Comparison of ENCODE assay signal across 12 cellular contexts in genomic region chr3:150751781-150752263, GRCh38. TPM values are rescaled to one million over a fixed set of nuclear protein-coding genes. Genes with fewer than 3 reads are reported as not detected.
A peak's percentile ranks its signal among the peaks of the same experiment; 100 is the strongest.
DNase-seq lines count a peak whose midpoint lies in the region; ATAC-seq and TF ChIP-seq lines count a peak whose summit lies in the region.
"Had no signal": no experiment of that assay in that cellular context is flagged by ENCODE, and none has a peak within 500 bp of the region (broad histone marks: within the 10 kb centered on the region; RNA-seq: fewer than 3 reads in every experiment).

No MANE protein-coding gene starts in this region.

- H3K36me3 Mint-ChIP-seq in activated T-cell treated with anti-CD3 and anti-CD28 coated beads, Interleukin-2, amount 50 U/mL, for 24 hours (ENCODE audit: low read depth) = peaks cover 97% of the 10 kb centered on the region

- H3K4me3 Mint-ChIP-seq in activated T-cell treated with anti-CD3 and anti-CD28 coated beads, Interleukin-2, amount 50 U/mL, for 24 hours = no peak overlapping the region
- peak overlapping the region in 1 of 2 donors; percentile 30 for H3K4me3 Mint-ChIP-seq in stimulated activated naive CD8-positive, alpha-beta T cell treated with anti-CD3 and anti-CD28 coated beads, Interleukin-15, amount 100 ng/mL, for 72 hours

- H3K9me3 Mint-ChIP-seq in activated T-cell treated with anti-CD3 and anti-CD28 coated beads, Interleukin-2, amount 50 U/mL, for 24 hours = no peaks in the 10 kb centered on the region
- H3K9me3 Mint-ChIP-seq in stimulated activated naive CD8-positive, alpha-beta T cell treated with anti-CD3 and anti-CD28 coated beads, Interleukin-15, amount 100 ng/mL, for 72 hours = no peaks in the 10 kb centered on the region

- H3K27me3 Mint-ChIP-seq in activated T-cell treated with anti-CD3 and anti-CD28 coated beads, Interleukin-2, amount 50 U/mL, for 24 hours = no peaks in the 10 kb centered on the region
- H3K27me3 Mint-ChIP-seq in stimulated activated naive CD8-positive, alpha-beta T cell treated with anti-CD3 and anti-CD28 coated beads, Interleukin-15, amount 100 ng/mL, for 72 hours = no peaks in the 10 kb centered on the region

- peak overlapping the region; percentile 87 for H3K27ac Mint-ChIP-seq in activated T-cell treated with anti-CD3 and anti-CD28 coated beads, Interleukin-2, amount 50 U/mL, for 24 hours
- H3K27ac Mint-ChIP-seq in stimulated activated naive CD8-positive, alpha-beta T cell treated with anti-CD3 and anti-CD28 coated beads, Interleukin-15, amount 100 ng/mL, for 72 hours = peak overlapping the region; percentile 12 to 57

- in situ Hi-C loops in GM13977 (cut with MboI; ENCODE audit: low pct_unique_long_range_greater_than_20kb, low sequenced_read_pairs, unreplicated experiment) = no loop called here

- no peak for DNase-seq in activated T-cell treated with anti-CD3 and anti-CD28 coated beads, Interleukin-2, amount 50 U/mL, for 24 hours
- no peak for DNase-seq in activated T-cell treated with anti-CD3 and anti-CD28 coated beads, Interleukin-2, amount 50 U/mL, for 1 hour
- DNase-seq in NCI-H345 (lab: John Stamatoyannopoulos, UW) (peak; percentile 60), hypothalamus (lab: John Stamatoyannopoulos, UW) (no peak), GM13977 (ENCODE audit: low spot score) (no peak), T-helper 9 cell (no peak)
- no peak for DNase-seq in stimulated activated naive CD8-positive, alpha-beta T cell treated with anti-CD3 and anti-CD28 coated beads, Interleukin-15, amount 100 ng/mL, for 72 hours
- DNase-seq: BE2C, NCI-H2227 treated with DMSO at 0.1 percent for 48 hours had no signal

- no peak for TF ChIP-seq CTCF in GM13977 (IDR thresholded peaks at IDR 0.05; ENCODE audit: extremely low read depth, insufficient read depth, missing control alignments)

- H3K4me1 Mint-ChIP-seq in activated T-cell treated with anti-CD3 and anti-CD28 coated beads, Interleukin-2, amount 50 U/mL, for 24 hours (ENCODE audit: low read depth) = peaks cover 92% of the 10 kb centered on the region
- H3K4me1 Mint-ChIP-seq in stimulated activated naive CD8-positive, alpha-beta T cell treated with anti-CD3 and anti-CD28 coated beads, Interleukin-15, amount 100 ng/mL, for 72 hours = peaks cover 79% of the 10 kb centered on the region

- ATAC-seq in esophagus mucosa = peak; percentile 95
- no peak for ATAC-seq in stimulated activated naive CD8-positive, alpha-beta T cell treated with anti-CD3 and anti-CD28 coated beads, Interleukin-15, amount 100 ng/mL, for 72 hours

RNA-seq across cellular contexts. Expression of gene SIAH2, which starts 11.1 kb away (rescaled TPM):
- total RNA-seq in esophagus mucosa = 44.8 TPM

RNA-seq across cellular contexts. Expression of gene ERICH6, which starts 48.1 kb away (rescaled TPM):
- total RNA-seq in esophagus mucosa = not detected
- total RNA-seq: glomerular endothelial cell; T-helper 1 cell treated with Interleukin-12 subunit alpha and Interleukin-12 subunit beta and Interleukin-4 antibody, amounts not matched to agents 30 ng/mL and 1 ng/mL, for 36 hours had no signal
